Comparison of ENCODE assay signal across 1 cellular context in the genomic region with DNA sequence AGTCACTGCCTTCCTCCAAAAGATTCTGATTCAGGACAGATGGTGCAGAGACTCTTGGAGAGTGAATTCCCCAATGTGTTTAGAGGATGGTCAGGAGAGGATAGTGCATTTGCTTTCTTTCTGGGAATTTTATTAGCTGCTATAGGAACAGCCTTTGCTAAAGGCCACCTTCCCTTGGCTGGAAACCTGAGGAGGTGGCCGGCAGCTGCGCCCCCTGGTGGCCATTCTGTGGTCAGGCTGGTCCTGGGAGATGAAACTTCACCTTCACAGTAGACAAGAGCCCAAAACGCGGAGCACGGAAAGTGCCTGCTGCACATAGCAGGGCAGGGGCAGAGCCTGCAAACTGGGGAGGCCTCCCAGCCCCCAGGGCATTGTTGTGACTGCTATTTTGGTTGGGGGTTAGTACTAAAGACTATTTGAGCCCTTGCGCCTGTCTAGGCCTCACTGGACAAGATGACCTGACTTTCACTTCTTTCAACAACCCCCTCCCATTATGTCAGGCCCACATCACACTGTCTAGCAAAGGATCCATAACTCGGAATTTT.
TF ChIP-seq lines count a peak whose summit lies in the region.

No MANE protein-coding gene starts in this region.

TF ChIP-seq in K562, 482 proteins besides CTCF, POLR2A, EP300 and RAD21 (continued from another document and continues in another):
- TF ChIP-seq, protein P1, sequence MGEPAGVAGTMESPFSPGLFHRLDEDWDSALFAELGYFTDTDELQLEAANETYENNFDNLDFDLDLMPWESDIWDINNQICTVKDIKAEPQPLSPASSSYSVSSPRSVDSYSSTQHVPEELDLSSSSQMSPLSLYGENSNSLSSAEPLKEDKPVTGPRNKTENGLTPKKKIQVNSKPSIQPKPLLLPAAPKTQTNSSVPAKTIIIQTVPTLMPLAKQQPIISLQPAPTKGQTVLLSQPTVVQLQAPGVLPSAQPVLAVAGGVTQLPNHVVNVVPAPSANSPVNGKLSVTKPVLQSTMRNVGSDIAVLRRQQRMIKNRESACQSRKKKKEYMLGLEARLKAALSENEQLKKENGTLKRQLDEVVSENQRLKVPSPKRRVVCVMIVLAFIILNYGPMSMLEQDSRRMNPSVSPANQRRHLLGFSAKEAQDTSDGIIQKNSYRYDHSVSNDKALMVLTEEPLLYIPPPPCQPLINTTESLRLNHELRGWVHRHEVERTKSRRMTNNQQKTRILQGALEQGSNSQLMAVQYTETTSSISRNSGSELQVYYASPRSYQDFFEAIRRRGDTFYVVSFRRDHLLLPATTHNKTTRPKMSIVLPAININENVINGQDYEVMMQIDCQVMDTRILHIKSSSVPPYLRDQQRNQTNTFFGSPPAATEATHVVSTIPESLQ (CRISPR knock-in tag; IDR thresholded peaks at IDR 0.05), result no peak
- TF ChIP-seq JUND (IDR thresholded peaks at IDR 0.05; ENCODE audit: borderline replicate concordance, low read depth, low read length) (peak; percentile 42; the same call in 1 of the 2 replicates), JUND (tag; IDR thresholded peaks at IDR 0.05; ENCODE audit: borderline replicate concordance, low read depth, low read length) (no peak), ZNF354B (CRISPR knock-in tag; IDR thresholded peaks at IDR 0.05) (no peak), CAMTA2 (CRISPR knock-in tag; conservative IDR thresholded peaks at IDR 0.05) (no peak), ZNF133 (CRISPR knock-in tag; IDR thresholded peaks at IDR 0.05) (no peak), ZNF830 (CRISPR knock-in tag; IDR thresholded peaks at IDR 0.05) (no peak), FOXJ3 (CRISPR knock-in tag; IDR thresholded peaks at IDR 0.05) (no peak), HIVEP1 (CRISPR knock-in tag; IDR thresholded peaks at IDR 0.05) (no peak), XRCC3 (IDR thresholded peaks at IDR 0.05) (no peak), SLC30A9 (CRISPR knock-in tag; IDR thresholded peaks at IDR 0.05) (no peak), CHCHD3 (CRISPR knock-in tag; IDR thresholded peaks at IDR 0.05) (no peak), MED1 (CRISPR knock-in tag; IDR thresholded peaks at IDR 0.05; ENCODE audit: borderline replicate concordance) (no peak), CTBP1 (IDR thresholded peaks at IDR 0.05; ENCODE audit: borderline replicate concordance) (0 out of 2 replicates have a peak, but pooled peaks have one; percentile 23), POLR3A (IDR thresholded peaks at IDR 0.05; ENCODE audit: borderline replicate concordance, extremely low read depth, insufficient read depth, insufficient read length) (no peak), CBFA2T3 (IDR thresholded peaks at IDR 0.05) (no peak), SRSF7 (optimal IDR thresholded peaks at IDR 0.05; ENCODE audit: low read depth, low read length) (no peak), EZH2 (IDR thresholded peaks at IDR 0.05; ENCODE audit: borderline replicate concordance, low read depth, low read length) (no peak), ZNF512 (tag; IDR thresholded peaks at IDR 0.05) (no peak), CREBBP (IDR thresholded peaks at IDR 0.05; ENCODE audit: low read depth, low read length) (no peak), PHB2 (IDR thresholded peaks at IDR 0.05; ENCODE audit: low read depth) (no peak), E2F3 (CRISPR knock-in tag; IDR thresholded peaks at IDR 0.05) (no peak), KAT8 (IDR thresholded peaks at IDR 0.05; ENCODE audit: low read depth) (no peak), TAF7 (tag; IDR thresholded peaks at IDR 0.05) (no peak), RB1 (IDR thresholded peaks at IDR 0.05; ENCODE audit: low read depth) (peak; percentile 64), ZFP91 (CRISPR knock-in tag; IDR thresholded peaks at IDR 0.05) (no peak), ZZZ3 (IDR thresholded peaks at IDR 0.05) (no peak), HDGF (IDR thresholded peaks at IDR 0.05) (no peak), ZBTB8A (IDR thresholded peaks at IDR 0.05; ENCODE audit: partially characterized antibody) (no peak), CEBPB (tag; IDR thresholded peaks at IDR 0.05) (no peak), NR0B1 (IDR thresholded peaks at IDR 0.05; ENCODE audit: partially characterized antibody) (no peak), PRMT5 (CRISPR knock-in tag; IDR thresholded peaks at IDR 0.05) (no peak), RAD51 (IDR thresholded peaks at IDR 0.05; ENCODE audit: borderline replicate concordance, low read depth) (no peak), ZNF778 (CRISPR knock-in tag; IDR thresholded peaks at IDR 0.05) (no peak), ZNF23 (CRISPR knock-in tag; IDR thresholded peaks at IDR 0.05) (no peak), PRPF4 (IDR thresholded peaks at IDR 0.05; ENCODE audit: insufficient read depth, low read depth, low read length, poor library complexity, severe bottlenecking) (no peak), SP2 (IDR thresholded peaks at IDR 0.05; ENCODE audit: extremely low read depth, low read depth, low read length, poor library complexity, severe bottlenecking) (no peak), GATA2 (CRISPR knock-in tag; IDR thresholded peaks at IDR 0.05) (no peak), HNRNPLL (IDR thresholded peaks at IDR 0.05; ENCODE audit: low read depth, low read length, poor library complexity, severe bottlenecking) (no peak), ZSCAN29 (IDR thresholded peaks at IDR 0.05) (no peak), ARID2 (IDR thresholded peaks at IDR 0.05) (no peak), NFIX (CRISPR knock-in tag; IDR thresholded peaks at IDR 0.05; ENCODE audit: low read depth) (no peak), CTCFL (IDR thresholded peaks at IDR 0.05; ENCODE audit: borderline replicate concordance, insufficient read depth, low read depth, low read length, poor library complexity, severe bottlenecking) (peak; percentile 91), BCOR (IDR thresholded peaks at IDR 0.05) (no peak), ZBTB5 (IDR thresholded peaks at IDR 0.05) (no peak), LARP7 (IDR thresholded peaks at IDR 0.05) (no peak), LCOR (CRISPR knock-in tag; IDR thresholded peaks at IDR 0.05) (no peak), ZNF41 (CRISPR knock-in tag; conservative IDR thresholded peaks at IDR 0.05) (no peak), ILF3 (IDR thresholded peaks at IDR 0.05; ENCODE audit: borderline replicate concordance) (no peak)
- TF ChIP-seq, protein P2, sequence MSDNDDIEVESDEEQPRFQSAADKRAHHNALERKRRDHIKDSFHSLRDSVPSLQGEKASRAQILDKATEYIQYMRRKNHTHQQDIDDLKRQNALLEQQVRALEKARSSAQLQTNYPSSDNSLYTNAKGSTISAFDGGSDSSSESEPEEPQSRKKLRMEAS (CRISPR knock-in tag; IDR thresholded peaks at IDR 0.05), result no peak
- TF ChIP-seq, protein P3, sequence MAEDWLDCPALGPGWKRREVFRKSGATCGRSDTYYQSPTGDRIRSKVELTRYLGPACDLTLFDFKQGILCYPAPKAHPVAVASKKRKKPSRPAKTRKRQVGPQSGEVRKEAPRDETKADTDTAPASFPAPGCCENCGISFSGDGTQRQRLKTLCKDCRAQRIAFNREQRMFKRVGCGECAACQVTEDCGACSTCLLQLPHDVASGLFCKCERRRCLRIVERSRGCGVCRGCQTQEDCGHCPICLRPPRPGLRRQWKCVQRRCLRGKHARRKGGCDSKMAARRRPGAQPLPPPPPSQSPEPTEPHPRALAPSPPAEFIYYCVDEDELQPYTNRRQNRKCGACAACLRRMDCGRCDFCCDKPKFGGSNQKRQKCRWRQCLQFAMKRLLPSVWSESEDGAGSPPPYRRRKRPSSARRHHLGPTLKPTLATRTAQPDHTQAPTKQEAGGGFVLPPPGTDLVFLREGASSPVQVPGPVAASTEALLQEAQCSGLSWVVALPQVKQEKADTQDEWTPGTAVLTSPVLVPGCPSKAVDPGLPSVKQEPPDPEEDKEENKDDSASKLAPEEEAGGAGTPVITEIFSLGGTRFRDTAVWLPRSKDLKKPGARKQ (CRISPR knock-in tag; IDR thresholded peaks at IDR 0.05), result no peak
- TF ChIP-seq, protein P4, sequence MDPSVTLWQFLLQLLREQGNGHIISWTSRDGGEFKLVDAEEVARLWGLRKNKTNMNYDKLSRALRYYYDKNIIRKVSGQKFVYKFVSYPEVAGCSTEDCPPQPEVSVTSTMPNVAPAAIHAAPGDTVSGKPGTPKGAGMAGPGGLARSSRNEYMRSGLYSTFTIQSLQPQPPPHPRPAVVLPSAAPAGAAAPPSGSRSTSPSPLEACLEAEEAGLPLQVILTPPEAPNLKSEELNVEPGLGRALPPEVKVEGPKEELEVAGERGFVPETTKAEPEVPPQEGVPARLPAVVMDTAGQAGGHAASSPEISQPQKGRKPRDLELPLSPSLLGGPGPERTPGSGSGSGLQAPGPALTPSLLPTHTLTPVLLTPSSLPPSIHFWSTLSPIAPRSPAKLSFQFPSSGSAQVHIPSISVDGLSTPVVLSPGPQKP (CRISPR knock-in tag; IDR thresholded peaks at IDR 0.05), result no peak
- TF ChIP-seq, protein P5, sequence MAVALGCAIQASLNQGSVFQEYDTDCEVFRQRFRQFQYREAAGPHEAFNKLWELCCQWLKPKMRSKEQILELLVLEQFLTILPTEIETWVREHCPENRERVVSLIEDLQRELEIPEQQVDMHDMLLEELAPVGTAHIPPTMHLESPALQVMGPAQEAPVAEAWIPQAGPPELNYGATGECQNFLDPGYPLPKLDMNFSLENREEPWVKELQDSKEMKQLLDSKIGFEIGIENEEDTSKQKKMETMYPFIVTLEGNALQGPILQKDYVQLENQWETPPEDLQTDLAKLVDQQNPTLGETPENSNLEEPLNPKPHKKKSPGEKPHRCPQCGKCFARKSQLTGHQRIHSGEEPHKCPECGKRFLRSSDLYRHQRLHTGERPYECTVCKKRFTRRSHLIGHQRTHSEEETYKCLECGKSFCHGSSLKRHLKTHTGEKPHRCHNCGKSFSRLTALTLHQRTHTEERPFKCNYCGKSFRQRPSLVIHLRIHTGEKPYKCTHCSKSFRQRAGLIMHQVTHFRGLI (CRISPR knock-in tag; IDR thresholded peaks at IDR 0.05), result no peak
- TF ChIP-seq, protein P6, sequence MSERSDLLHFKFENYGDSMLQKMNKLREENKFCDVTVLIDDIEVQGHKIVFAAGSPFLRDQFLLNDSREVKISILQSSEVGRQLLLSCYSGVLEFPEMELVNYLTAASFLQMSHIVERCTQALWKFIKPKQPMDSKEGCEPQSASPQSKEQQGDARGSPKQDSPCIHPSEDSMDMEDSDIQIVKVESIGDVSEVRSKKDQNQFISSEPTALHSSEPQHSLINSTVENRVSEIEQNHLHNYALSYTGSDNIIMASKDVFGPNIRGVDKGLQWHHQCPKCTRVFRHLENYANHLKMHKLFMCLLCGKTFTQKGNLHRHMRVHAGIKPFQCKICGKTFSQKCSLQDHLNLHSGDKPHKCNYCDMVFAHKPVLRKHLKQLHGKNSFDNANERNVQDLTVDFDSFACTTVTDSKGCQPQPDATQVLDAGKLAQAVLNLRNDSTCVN (CRISPR knock-in tag; IDR thresholded peaks at IDR 0.05), result no peak
